Comparison of ENCODE assay signal across 21 cellular contexts in genomic region chr2:3130444-3130843, GRCh38.
A peak's percentile ranks its signal among the peaks of the same experiment; 100 is the strongest.
DNase-seq lines count a peak whose midpoint lies in the region; ATAC-seq and TF ChIP-seq lines count a peak whose summit lies in the region.
"Had no signal": no experiment of that assay in that cellular context is flagged by ENCODE, and none has a peak within 500 bp of the region (broad histone marks: within the 10 kb centered on the region; RNA-seq: fewer than 3 reads in every experiment).

No MANE protein-coding gene starts in this region.

- DNase-seq in dorsolateral prefrontal cortex, result no peak
- DNase-seq in neural crest cell (ENCODE audit: low read depth, low spot score), result no peak
- DNase-seq in upper lobe of right lung, result peak; percentile 20
- DNase-seq in Ammon's horn (ENCODE audit: low spot score), result no peak
- no peak for DNase-seq in HUDEP-2 (lab: John Stamatoyannopoulos, UW; ENCODE audit: unreplicated experiment in 76 of 76)
- no peak for DNase-seq in G401 (ENCODE audit: low spot score)
- DNase-seq: CD4-positive, CD25-positive, alpha-beta regulatory T cell; HCEC 1CT; Kasumi-1; NCI-H1105 treated with DMSO at 0.1 percent for 48 hours; NCI-H2029; NCI-H446; NCI-H526; NCI-H82; NK-92 treated with Interleukin-12 subunit alpha and Interleukin-12 subunit beta, amount 100 ng/mL, for 24 hours; Right ventricle myocardium superior had no signal

- H3K4me2 ChIP-seq in KMS-11, result peak overlapping the region; percentile 6; the same call in 1 of the 2 replicates
- H3K4me2 ChIP-seq: A549 had no signal

- in situ Hi-C loops in G401 (cut with HindIII; ENCODE audit: low sequenced_read_pairs), result no loop called here

- TF ChIP-seq CTCF in KMS-11 (conservative IDR thresholded peaks at IDR 0.05; ENCODE audit: low read depth, low read length) (no peak), dorsolateral prefrontal cortex (IDR thresholded peaks at IDR 0.05 in 54 of 56, conservative IDR thresholded peaks at IDR 0.05 in 2 of 56; ENCODE audit: low read depth in 1 of 56, partially characterized antibody in 56 of 56) (no peak), neural crest cell (conservative IDR thresholded peaks at IDR 0.05) (no peak), upper lobe of right lung (IDR thresholded peaks at IDR 0.05) (no peak)

- H3K27me3 Mint-ChIP-seq in neural crest cell (ENCODE audit: low read depth), result no peaks in the 10 kb centered on the region
- H3K27me3 Mint-ChIP-seq: B cell had no signal

- H3K9me3 ChIP-seq in upper lobe of right lung, result no peaks in the 10 kb centered on the region

- peaks cover 19% of the 10 kb centered on the region for H3K4me1 ChIP-seq in KMS-11 (ENCODE audit: low read depth, poor library complexity, severe bottlenecking)
- no peaks in the 10 kb centered on the region for H3K4me1 ChIP-seq in upper lobe of right lung
- H3K4me1 ChIP-seq: A549, SJSA1 had no signal

- no peaks in the 10 kb centered on the region for H4K20me1 ChIP-seq in KMS-11 (ENCODE audit: insufficient read depth)

- ATAC-seq in upper lobe of right lung, result no peak

- peaks cover 37% of the 10 kb centered on the region for H3K4me1 Mint-ChIP-seq in neural crest cell

- no peak overlapping the region for H3K4me3 Mint-ChIP-seq in neural crest cell
- H3K4me3 Mint-ChIP-seq: B cell; CD4-positive, CD25-positive, alpha-beta regulatory T cell had no signal

- no peak overlapping the region for H3K27ac ChIP-seq in KMS-11
- peak overlapping the region in 49 of 59 donors; percentile 26 to 85 (median 71) for H3K27ac ChIP-seq in dorsolateral prefrontal cortex
- no peak overlapping the region for H3K27ac ChIP-seq in upper lobe of right lung
- H3K27ac ChIP-seq: A549, HL-60, SJSA1 had no signal

- no peak overlapping the region for H3K9ac ChIP-seq in KMS-11

- H3K4me3 ChIP-seq in KMS-11 (IDR thresholded peaks at IDR 0.05; ENCODE audit: insufficient read depth, low read depth, low read length) (no peak overlapping the region), dorsolateral prefrontal cortex (peak overlapping the region in 6 of 59 donors; percentile 9 to 27 (median 18)), upper lobe of right lung (no peak overlapping the region)
- H3K4me3 ChIP-seq: A549, SJSA1 had no signal

- peaks cover under 1% of the 10 kb centered on the region for H3K9me3 Mint-ChIP-seq in neural crest cell

- H3K36me3 Mint-ChIP-seq in neural crest cell (ENCODE audit: low read depth), result peaks cover 7% of the 10 kb centered on the region
- H3K36me3 Mint-ChIP-seq: CD4-positive, CD25-positive, alpha-beta regulatory T cell had no signal

- H2AFZ ChIP-seq in KMS-11 (ENCODE audit: low read depth), result no peak overlapping the region

- H3K27me3 ChIP-seq in KMS-11 (ENCODE audit: insufficient read depth, low read depth), result no peaks in the 10 kb centered on the region
- H3K27me3 ChIP-seq in dorsolateral prefrontal cortex, result no peaks in the 10 kb centered on the region
- H3K27me3 ChIP-seq in upper lobe of right lung, result no peaks in the 10 kb centered on the region
- H3K27me3 ChIP-seq: SJSA1 had no signal

- intact Hi-C loops in dorsolateral prefrontal cortex (cut with DNase I) (no loop called here), upper lobe of right lung (cut with DNase I) (no loop called here)

- H3K27ac Mint-ChIP-seq in neural crest cell (ENCODE audit: unreplicated experiment), result peak overlapping the region; percentile 4
- H3K27ac Mint-ChIP-seq: B cell had no signal

- H3K36me3 ChIP-seq in KMS-11 (ENCODE audit: insufficient read depth), result no peaks in the 10 kb centered on the region
- no peaks in the 10 kb centered on the region for H3K36me3 ChIP-seq in upper lobe of right lung
- H3K36me3 ChIP-seq: SJSA1 had no signal

- H3K79me2 ChIP-seq in KMS-11 (ENCODE audit: insufficient read depth, low read depth), result no peaks in the 10 kb centered on the region

Comparison
In these comparisons a context has a peak if more than half of its experiments do, and no peak if none do; other contexts are left out.
1. H3K27ac ChIP-seq: peak in dorsolateral prefrontal cortex (49 of 59); none in KMS-11 (single experiment) and upper lobe of right lung (single experiment).